In the genomic region with DNA sequence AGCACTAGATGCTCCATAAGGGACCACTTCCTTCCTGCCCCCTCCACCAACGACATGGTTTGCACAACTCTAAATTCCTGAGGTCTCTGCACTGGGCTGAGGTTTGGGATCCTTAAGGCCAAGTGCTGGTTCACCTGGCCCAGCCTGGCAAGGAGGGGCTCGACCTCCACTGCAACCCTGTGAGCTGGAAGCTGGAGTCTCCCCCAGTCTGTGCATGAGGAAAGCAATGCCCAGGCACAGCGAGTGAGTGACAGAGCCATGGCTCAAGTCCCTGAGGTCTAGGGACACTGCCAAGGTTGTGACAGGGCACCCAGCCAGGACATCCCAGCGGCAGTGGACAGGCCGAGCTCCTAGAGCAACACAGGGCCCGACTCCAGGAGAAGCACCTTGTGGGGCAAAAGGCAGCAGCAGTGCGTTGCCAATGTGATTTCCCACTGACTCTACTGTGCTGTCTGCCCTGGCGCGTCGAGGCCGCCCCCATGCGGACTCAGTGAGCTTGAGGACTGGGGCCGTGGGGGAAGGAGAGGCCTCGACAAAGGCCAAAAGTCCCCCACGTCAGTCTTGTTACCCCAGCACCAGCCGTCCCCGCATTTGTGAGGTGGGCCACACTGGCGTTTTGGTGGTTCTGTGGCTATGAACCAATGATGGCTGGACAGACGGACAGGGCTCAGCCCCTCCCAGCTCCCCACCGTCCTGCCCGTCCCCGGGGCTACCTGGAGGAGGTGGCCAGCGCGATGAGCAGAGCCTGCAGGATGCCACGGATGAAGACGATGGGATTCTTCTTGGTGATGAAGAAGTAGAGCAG, we compare ENCODE assay signal across 1 cellular context.
TF ChIP-seq lines count a peak whose summit lies in the region.

No MANE protein-coding gene starts in this region.

TF ChIP-seq in GM23338, 12 proteins besides CTCF, POLR2A, EP300 and RAD21 (continued from another document):
- TF ChIP-seq, protein P1, sequence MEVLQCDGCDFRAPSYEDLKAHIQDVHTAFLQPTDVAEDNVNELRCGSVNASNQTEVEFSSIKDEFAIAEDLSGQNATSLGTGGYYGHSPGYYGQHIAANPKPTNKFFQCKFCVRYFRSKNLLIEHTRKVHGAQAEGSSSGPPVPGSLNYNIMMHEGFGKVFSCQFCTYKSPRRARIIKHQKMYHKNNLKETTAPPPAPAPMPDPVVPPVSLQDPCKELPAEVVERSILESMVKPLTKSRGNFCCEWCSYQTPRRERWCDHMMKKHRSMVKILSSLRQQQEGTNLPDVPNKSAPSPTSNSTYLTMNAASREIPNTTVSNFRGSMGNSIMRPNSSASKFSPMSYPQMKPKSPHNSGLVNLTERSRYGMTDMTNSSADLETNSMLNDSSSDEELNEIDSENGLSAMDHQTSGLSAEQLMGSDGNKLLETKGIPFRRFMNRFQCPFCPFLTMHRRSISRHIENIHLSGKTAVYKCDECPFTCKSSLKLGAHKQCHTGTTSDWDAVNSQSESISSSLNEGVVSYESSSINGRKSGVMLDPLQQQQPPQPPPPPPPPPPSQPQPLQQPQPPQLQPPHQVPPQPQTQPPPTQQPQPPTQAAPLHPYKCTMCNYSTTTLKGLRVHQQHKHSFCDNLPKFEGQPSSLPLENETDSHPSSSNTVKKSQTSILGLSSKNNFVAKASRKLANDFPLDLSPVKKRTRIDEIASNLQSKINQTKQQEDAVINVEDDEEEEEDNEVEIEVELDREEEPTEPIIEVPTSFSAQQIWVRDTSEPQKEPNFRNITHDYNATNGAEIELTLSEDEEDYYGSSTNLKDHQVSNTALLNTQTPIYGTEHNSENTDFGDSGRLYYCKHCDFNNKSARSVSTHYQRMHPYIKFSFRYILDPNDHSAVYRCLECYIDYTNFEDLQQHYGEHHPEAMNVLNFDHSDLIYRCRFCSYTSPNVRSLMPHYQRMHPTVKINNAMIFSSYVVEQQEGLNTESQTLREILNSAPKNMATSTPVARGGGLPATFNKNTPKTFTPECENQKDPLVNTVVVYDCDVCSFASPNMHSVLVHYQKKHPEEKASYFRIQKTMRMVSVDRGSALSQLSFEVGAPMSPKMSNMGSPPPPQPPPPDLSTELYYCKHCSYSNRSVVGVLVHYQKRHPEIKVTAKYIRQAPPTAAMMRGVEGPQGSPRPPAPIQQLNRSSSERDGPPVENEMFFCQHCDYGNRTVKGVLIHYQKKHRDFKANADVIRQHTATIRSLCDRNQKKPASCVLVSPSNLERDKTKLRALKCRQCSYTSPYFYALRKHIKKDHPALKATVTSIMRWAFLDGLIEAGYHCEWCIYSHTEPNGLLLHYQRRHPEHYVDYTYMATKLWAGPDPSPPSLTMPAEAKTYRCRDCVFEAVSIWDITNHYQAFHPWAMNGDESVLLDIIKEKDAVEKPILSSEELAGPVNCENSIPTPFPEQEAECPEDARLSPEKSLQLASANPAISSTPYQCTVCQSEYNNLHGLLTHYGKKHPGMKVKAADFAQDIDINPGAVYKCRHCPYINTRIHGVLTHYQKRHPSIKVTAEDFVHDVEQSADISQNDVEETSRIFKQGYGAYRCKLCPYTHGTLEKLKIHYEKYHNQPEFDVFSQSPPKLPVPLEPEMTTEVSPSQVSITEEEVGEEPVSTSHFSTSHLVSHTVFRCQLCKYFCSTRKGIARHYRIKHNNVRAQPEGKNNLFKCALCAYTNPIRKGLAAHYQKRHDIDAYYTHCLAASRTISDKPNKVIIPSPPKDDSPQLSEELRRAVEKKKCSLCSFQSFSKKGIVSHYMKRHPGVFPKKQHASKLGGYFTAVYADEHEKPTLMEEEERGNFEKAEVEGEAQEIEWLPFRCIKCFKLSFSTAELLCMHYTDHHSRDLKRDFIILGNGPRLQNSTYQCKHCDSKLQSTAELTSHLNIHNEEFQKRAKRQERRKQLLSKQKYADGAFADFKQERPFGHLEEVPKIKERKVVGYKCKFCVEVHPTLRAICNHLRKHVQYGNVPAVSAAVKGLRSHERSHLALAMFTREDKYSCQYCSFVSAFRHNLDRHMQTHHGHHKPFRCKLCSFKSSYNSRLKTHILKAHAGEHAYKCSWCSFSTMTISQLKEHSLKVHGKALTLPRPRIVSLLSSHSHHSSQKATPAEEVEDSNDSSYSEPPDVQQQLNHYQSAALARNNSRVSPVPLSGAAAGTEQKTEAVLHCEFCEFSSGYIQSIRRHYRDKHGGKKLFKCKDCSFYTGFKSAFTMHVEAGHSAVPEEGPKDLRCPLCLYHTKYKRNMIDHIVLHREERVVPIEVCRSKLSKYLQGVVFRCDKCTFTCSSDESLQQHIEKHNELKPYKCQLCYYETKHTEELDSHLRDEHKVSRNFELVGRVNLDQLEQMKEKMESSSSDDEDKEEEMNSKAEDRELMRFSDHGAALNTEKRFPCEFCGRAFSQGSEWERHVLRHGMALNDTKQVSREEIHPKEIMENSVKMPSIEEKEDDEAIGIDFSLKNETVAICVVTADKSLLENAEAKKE (CRISPR knock-in tag; IDR thresholded peaks at IDR 0.05) = no peak
- no peak for TF ChIP-seq CREB1 (CRISPR knock-in tag; IDR thresholded peaks at IDR 0.05; ENCODE audit: low read depth)
- TF ChIP-seq, protein P2, sequence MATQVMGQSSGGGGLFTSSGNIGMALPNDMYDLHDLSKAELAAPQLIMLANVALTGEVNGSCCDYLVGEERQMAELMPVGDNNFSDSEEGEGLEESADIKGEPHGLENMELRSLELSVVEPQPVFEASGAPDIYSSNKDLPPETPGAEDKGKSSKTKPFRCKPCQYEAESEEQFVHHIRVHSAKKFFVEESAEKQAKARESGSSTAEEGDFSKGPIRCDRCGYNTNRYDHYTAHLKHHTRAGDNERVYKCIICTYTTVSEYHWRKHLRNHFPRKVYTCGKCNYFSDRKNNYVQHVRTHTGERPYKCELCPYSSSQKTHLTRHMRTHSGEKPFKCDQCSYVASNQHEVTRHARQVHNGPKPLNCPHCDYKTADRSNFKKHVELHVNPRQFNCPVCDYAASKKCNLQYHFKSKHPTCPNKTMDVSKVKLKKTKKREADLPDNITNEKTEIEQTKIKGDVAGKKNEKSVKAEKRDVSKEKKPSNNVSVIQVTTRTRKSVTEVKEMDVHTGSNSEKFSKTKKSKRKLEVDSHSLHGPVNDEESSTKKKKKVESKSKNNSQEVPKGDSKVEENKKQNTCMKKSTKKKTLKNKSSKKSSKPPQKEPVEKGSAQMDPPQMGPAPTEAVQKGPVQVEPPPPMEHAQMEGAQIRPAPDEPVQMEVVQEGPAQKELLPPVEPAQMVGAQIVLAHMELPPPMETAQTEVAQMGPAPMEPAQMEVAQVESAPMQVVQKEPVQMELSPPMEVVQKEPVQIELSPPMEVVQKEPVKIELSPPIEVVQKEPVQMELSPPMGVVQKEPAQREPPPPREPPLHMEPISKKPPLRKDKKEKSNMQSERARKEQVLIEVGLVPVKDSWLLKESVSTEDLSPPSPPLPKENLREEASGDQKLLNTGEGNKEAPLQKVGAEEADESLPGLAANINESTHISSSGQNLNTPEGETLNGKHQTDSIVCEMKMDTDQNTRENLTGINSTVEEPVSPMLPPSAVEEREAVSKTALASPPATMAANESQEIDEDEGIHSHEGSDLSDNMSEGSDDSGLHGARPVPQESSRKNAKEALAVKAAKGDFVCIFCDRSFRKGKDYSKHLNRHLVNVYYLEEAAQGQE (IDR thresholded peaks at IDR 0.05; ENCODE audit: unreplicated experiment) = no peak
- TF ChIP-seq NANOG (IDR thresholded peaks at IDR 0.05; ENCODE audit: borderline replicate concordance) = no peak
- TF ChIP-seq ZNF331 (CRISPR knock-in tag; IDR thresholded peaks at IDR 0.05; ENCODE audit: low read depth) = no peak
- TF ChIP-seq STAT1 (IDR thresholded peaks at IDR 0.05; ENCODE audit: unreplicated experiment) = no peak
